Comparison of ENCODE assay signal across 2 cellular contexts in the genomic region with DNA sequence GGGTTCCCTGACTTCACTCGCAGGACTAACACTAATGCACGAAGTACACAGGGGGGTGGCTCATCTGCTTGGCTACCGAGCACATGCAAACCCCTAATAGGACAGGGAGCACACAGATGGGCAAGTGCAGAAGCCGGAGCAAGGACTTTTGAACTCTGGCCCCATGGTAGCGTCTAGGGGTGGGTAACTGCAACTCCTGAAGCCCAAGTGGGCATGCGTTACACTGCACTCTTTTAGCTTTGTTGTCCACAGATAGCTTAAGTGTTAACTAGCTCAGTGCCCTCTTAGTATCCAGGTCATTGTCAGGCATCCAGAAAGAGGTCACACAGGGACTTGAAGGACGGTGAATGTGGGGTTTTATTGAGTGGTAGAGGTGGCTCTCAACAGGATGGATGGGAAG.
TF ChIP-seq lines count a peak whose summit lies in the region.

No MANE protein-coding gene starts in this region.

TF ChIP-seq in HepG2, 621 proteins besides CTCF, POLR2A, EP300 and RAD21 (continues in another document):
- no peak for TF ChIP-seq BHLHE40 (IDR thresholded peaks at IDR 0.05; ENCODE audit: low read length)
- TF ChIP-seq ZNF652 (CRISPR knock-in tag; IDR thresholded peaks at IDR 0.05; ENCODE audit: borderline replicate concordance, low read depth) = peak; percentile 48; the same call in 1 of the 2 replicates
- TF ChIP-seq, protein P1, sequence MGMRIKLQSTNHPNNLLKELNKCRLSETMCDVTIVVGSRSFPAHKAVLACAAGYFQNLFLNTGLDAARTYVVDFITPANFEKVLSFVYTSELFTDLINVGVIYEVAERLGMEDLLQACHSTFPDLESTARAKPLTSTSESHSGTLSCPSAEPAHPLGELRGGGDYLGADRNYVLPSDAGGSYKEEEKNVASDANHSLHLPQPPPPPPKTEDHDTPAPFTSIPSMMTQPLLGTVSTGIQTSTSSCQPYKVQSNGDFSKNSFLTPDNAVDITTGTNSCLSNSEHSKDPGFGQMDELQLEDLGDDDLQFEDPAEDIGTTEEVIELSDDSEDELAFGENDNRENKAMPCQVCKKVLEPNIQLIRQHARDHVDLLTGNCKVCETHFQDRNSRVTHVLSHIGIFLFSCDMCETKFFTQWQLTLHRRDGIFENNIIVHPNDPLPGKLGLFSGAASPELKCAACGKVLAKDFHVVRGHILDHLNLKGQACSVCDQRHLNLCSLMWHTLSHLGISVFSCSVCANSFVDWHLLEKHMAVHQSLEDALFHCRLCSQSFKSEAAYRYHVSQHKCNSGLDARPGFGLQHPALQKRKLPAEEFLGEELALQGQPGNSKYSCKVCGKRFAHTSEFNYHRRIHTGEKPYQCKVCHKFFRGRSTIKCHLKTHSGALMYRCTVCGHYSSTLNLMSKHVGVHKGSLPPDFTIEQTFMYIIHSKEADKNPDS (CRISPR knock-in tag; IDR thresholded peaks at IDR 0.05) = no peak
- TF ChIP-seq ZC3H13 (CRISPR knock-in tag; IDR thresholded peaks at IDR 0.05) = no peak
- no peak for TF ChIP-seq ZNF678 (CRISPR knock-in tag; IDR thresholded peaks at IDR 0.05)
- no peak for TF ChIP-seq TCF12 (IDR thresholded peaks at IDR 0.05)
- no peak for TF ChIP-seq TCF12 (CRISPR knock-in tag; IDR thresholded peaks at IDR 0.05)
- TF ChIP-seq ELF4 (CRISPR knock-in tag; IDR thresholded peaks at IDR 0.05; ENCODE audit: borderline replicate concordance) = no peak
- TF ChIP-seq FIP1L1 (IDR thresholded peaks at IDR 0.05; ENCODE audit: borderline replicate concordance, insufficient read depth, low read depth, low read length) = no peak
- TF ChIP-seq MYNN (CRISPR knock-in tag; IDR thresholded peaks at IDR 0.05; ENCODE audit: low read depth) = no peak
- no peak for TF ChIP-seq HMGXB3 (CRISPR knock-in tag; IDR thresholded peaks at IDR 0.05; ENCODE audit: borderline replicate concordance)
- TF ChIP-seq MAFK (conservative IDR thresholded peaks at IDR 0.05 in 1 of 2, IDR thresholded peaks at IDR 0.05 in 1 of 2; ENCODE audit: low read length in 2 of 2) = no peak
- TF ChIP-seq HNF4A (CRISPR knock-in tag; IDR thresholded peaks at IDR 0.05) = peak; percentile 84
- TF ChIP-seq ZNF224 (CRISPR knock-in tag; IDR thresholded peaks at IDR 0.05) = no peak
- no peak for TF ChIP-seq XRCC5 (optimal IDR thresholded peaks at IDR 0.05; ENCODE audit: low read length)
- TF ChIP-seq, protein P2, sequence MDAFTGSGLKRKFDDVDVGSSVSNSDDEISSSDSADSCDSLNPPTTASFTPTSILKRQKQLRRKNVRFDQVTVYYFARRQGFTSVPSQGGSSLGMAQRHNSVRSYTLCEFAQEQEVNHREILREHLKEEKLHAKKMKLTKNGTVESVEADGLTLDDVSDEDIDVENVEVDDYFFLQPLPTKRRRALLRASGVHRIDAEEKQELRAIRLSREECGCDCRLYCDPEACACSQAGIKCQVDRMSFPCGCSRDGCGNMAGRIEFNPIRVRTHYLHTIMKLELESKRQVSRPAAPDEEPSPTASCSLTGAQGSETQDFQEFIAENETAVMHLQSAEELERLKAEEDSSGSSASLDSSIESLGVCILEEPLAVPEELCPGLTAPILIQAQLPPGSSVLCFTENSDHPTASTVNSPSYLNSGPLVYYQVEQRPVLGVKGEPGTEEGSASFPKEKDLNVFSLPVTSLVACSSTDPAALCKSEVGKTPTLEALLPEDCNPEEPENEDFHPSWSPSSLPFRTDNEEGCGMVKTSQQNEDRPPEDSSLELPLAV (CRISPR knock-in tag; conservative IDR thresholded peaks at IDR 0.05; ENCODE audit: low read depth) = no peak
- TF ChIP-seq PHF5A (CRISPR knock-in tag; IDR thresholded peaks at IDR 0.05; ENCODE audit: low read depth, unreplicated experiment) = no peak
- no peak for TF ChIP-seq ZNF430 (CRISPR knock-in tag; IDR thresholded peaks at IDR 0.05)
- TF ChIP-seq ZNF556 (CRISPR knock-in tag; IDR thresholded peaks at IDR 0.05; ENCODE audit: borderline replicate concordance) = no peak
- TF ChIP-seq ZNF12 (CRISPR knock-in tag; IDR thresholded peaks at IDR 0.05) = no peak
- no peak for TF ChIP-seq TP53 (CRISPR knock-in tag; conservative IDR thresholded peaks at IDR 0.05)
- peak; percentile 30; the same call in 1 of the 2 replicates for TF ChIP-seq ZNF292 (CRISPR knock-in tag; IDR thresholded peaks at IDR 0.05; ENCODE audit: borderline replicate concordance, low read depth)

TF ChIP-seq in GM23338, 12 proteins besides CTCF, POLR2A, EP300 and RAD21:
- TF ChIP-seq NANOG (IDR thresholded peaks at IDR 0.05; ENCODE audit: borderline replicate concordance) (no peak), EZH2phosphoT487 (IDR thresholded peaks at IDR 0.05; ENCODE audit: unreplicated experiment) (no peak), ZNF331 (CRISPR knock-in tag; IDR thresholded peaks at IDR 0.05; ENCODE audit: low read depth) (no peak), CREB1 (CRISPR knock-in tag; IDR thresholded peaks at IDR 0.05; ENCODE audit: low read depth) (no peak), ZNF114 (CRISPR knock-in tag; IDR thresholded peaks at IDR 0.05) (no peak), ZNF462 (CRISPR knock-in tag; IDR thresholded peaks at IDR 0.05) (no peak), STAT1 (IDR thresholded peaks at IDR 0.05; ENCODE audit: unreplicated experiment) (no peak), JUNB (IDR thresholded peaks at IDR 0.05; ENCODE audit: unreplicated experiment) (no peak)
- TF ChIP-seq, protein P3, sequence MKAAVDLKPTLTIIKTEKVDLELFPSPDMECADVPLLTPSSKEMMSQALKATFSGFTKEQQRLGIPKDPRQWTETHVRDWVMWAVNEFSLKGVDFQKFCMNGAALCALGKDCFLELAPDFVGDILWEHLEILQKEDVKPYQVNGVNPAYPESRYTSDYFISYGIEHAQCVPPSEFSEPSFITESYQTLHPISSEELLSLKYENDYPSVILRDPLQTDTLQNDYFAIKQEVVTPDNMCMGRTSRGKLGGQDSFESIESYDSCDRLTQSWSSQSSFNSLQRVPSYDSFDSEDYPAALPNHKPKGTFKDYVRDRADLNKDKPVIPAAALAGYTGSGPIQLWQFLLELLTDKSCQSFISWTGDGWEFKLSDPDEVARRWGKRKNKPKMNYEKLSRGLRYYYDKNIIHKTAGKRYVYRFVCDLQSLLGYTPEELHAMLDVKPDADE (IDR thresholded peaks at IDR 0.05) = no peak
